11 cellular contexts compared by ENCODE assay signal in the genomic region with DNA sequence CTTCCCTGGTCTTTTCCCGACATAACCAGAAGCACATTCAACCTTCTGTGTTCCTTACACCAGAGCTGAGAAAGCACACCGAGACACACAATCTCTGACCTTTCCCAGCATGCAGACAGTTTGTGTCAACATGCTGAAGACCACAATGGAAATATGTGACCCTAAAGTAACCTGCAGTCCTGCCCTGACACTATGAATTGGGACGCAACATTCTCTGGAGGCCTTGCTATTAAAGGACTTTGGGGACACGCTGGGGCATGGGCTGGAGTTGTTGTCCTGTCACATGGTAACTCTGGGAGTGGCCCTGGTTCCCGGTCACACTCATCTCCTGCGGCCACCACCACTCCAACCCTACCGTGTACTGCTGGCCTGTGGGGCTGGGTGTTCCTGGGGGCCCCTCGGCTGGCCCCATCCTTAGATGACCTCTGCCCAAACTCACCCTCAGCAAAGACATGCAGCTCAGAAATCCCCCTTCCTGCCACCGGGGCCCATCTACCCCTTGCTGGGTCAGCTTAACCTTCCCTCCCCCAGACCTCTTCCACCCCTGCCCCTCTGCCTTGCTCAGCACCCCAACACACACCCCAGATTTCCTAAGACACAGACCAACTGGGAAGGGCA. TPM values are rescaled to one million over a fixed set of nuclear protein-coding genes. Genes with fewer than 3 reads are reported as not detected.
A peak's percentile ranks its signal among the peaks of the same experiment; 100 is the strongest.
DNase-seq lines count a peak whose midpoint lies in the region; ATAC-seq, FAIRE-seq and TF ChIP-seq lines count a peak whose summit lies in the region.
"Not testable (repeated sequence)": the region's sequence is repeated elsewhere in the genome, so short reads cannot be mapped to it uniquely, and the experiment has no call there.
"Had no signal": no experiment of that assay in that cellular context is flagged by ENCODE, and none has a peak within 500 bp of the region (broad histone marks: within the 10 kb centered on the region; RNA-seq: fewer than 3 reads in every experiment).

No MANE protein-coding gene starts in this region.

- not testable (repeated sequence) for TF ChIP-seq RAD21 in A549 (conservative IDR thresholded peaks at IDR 0.05 in 1 of 2, IDR thresholded peaks at IDR 0.05 in 1 of 2); HCT116 (IDR thresholded peaks at IDR 0.05; ENCODE audit: low read depth)

- not testable (repeated sequence) for H3K9ac ChIP-seq in HCT116 (ENCODE audit: low read length)

- RAD21 ChIA-PET in HCT116 (lab: Charles Lee; ENCODE audit: low non-redundant PET in 1 of 2, low total read pairs in 2 of 2, uncharacterized antibody in 2 of 2, unreplicated experiment in 2 of 2): not testable (repeated sequence)

- FAIRE-seq in A549 (lab: Jason Lieb, UNC): not testable (repeated sequence)

- not testable (repeated sequence) for H3K36me3 Mint-ChIP-seq in activated CD8-positive, alpha-beta T cell treated with anti-CD3 and anti-CD28 coated beads, Interleukin-2, amount 10 ng/mL, durations not matched to agents 7 days and 5 days (ENCODE audit: low read depth); activated naive CD8-positive, alpha-beta T cell treated with anti-CD3 and anti-CD28 coated beads, Interleukin-2, amount 10 ng/mL, durations not matched to agents 7 days and 5 days; dendritic cell treated with granulocyte-macrophage colony-stimulating factor and Interleukin-4, amounts not matched to agents 40 ng/mL and 50 ng/mL, for 4 days (ENCODE audit: low read depth); mesothelial cell of epicardium

- H3K79me2 ChIP-seq in HCT116 (ENCODE audit: insufficient read depth, low read length): not testable (repeated sequence)

- intact Hi-C loops in HCT116 (cut with micrococcal nuclease); dendritic cell treated with granulocyte-macrophage colony-stimulating factor and Interleukin-4, amounts not matched to agents 40 ng/mL and 50 ng/mL, for 4 days (cut with micrococcal nuclease); heart left ventricle (cut with DNase I); psoas muscle (cut with DNase I): not testable (repeated sequence)

- H3K9me2 ChIP-seq in HCT116 (ENCODE audit: insufficient read depth): not testable (repeated sequence)

- not testable (repeated sequence) for TF ChIP-seq CTCF in A549 (IDR thresholded peaks at IDR 0.05); HCT116 (IDR thresholded peaks at IDR 0.05 in 2 of 3, conservative IDR thresholded peaks at IDR 0.05 in 1 of 3; ENCODE audit: borderline replicate concordance in 1 of 3, insufficient read depth in 1 of 3, low read depth in 2 of 3, low read length in 2 of 3); heart left ventricle (IDR thresholded peaks at IDR 0.05); mesothelial cell of epicardium (IDR thresholded peaks at IDR 0.05; ENCODE audit: unreplicated experiment); psoas muscle (IDR thresholded peaks at IDR 0.05)

- peaks cover 16% of the 10 kb centered on the region for H3K4me1 Mint-ChIP-seq in activated CD8-positive, alpha-beta T cell treated with anti-CD3 and anti-CD28 coated beads, Interleukin-2, amount 10 ng/mL, durations not matched to agents 7 days and 5 days (ENCODE audit: low read depth)
- peaks cover 12% of the 10 kb centered on the region for H3K4me1 Mint-ChIP-seq in activated naive CD8-positive, alpha-beta T cell treated with anti-CD3 and anti-CD28 coated beads, Interleukin-2, amount 10 ng/mL, durations not matched to agents 7 days and 5 days
- peaks cover 19% of the 10 kb centered on the region for H3K4me1 Mint-ChIP-seq in dendritic cell treated with granulocyte-macrophage colony-stimulating factor and Interleukin-4, amounts not matched to agents 40 ng/mL and 50 ng/mL, for 4 days (ENCODE audit: low read depth)
- peaks cover 39% of the 10 kb centered on the region for H3K4me1 Mint-ChIP-seq in mesothelial cell of epicardium

- H3K27ac ChIP-seq in A549 (peak overlapping the region; percentile 86 to 96), heart left ventricle (peak overlapping the region in 2 of 12 donors; percentile 24 to 55), psoas muscle (peak overlapping the region; percentile 96)
- not testable (repeated sequence) for H3K27ac ChIP-seq in HCT116 (ENCODE audit: low read depth, low read length)

- H3K9me3 Mint-ChIP-seq in activated CD8-positive, alpha-beta T cell treated with anti-CD3 and anti-CD28 coated beads, Interleukin-2, amount 10 ng/mL, durations not matched to agents 7 days and 5 days (ENCODE audit: insufficient read depth); activated naive CD8-positive, alpha-beta T cell treated with anti-CD3 and anti-CD28 coated beads, Interleukin-2, amount 10 ng/mL, durations not matched to agents 7 days and 5 days; dendritic cell treated with granulocyte-macrophage colony-stimulating factor and Interleukin-4, amounts not matched to agents 40 ng/mL and 50 ng/mL, for 4 days; mesothelial cell of epicardium: not testable (repeated sequence)

- 30% methylated on average over 9 of the region's 9 CpGs for WGBS in A549 (ENCODE audit: missing lambda C conversion rate)
- 53 to 57% (median 54%) methylated on average over 9 of the region's 9 CpGs for WGBS in heart left ventricle, 4 donors
- 21 to 33% (median 28%) methylated on average over 7 to 9 of the region's 9 CpGs for WGBS in psoas muscle, 3 donors

- H3K27me3 Mint-ChIP-seq in activated CD8-positive, alpha-beta T cell treated with anti-CD3 and anti-CD28 coated beads, Interleukin-2, amount 10 ng/mL, durations not matched to agents 7 days and 5 days (ENCODE audit: low read depth); activated naive CD8-positive, alpha-beta T cell treated with anti-CD3 and anti-CD28 coated beads, Interleukin-2, amount 10 ng/mL, durations not matched to agents 7 days and 5 days; dendritic cell treated with granulocyte-macrophage colony-stimulating factor and Interleukin-4, amounts not matched to agents 40 ng/mL and 50 ng/mL, for 4 days; mesothelial cell of epicardium (ENCODE audit: low read depth): not testable (repeated sequence)

- H3K4me2 ChIP-seq in A549 (peak overlapping the region; percentile 47), HCT116 (ENCODE audit: low read length) (0 out of 2 replicates have a peak overlapping the region, but pooled peaks have one; percentile 7)

- H3K4me1 ChIP-seq in A549: peaks cover 82% of the 10 kb centered on the region
- peaks cover 43 to 66% of the 10 kb centered on the region in 2 experiments for H3K4me1 ChIP-seq in HCT116 (ENCODE audit: control insufficient read depth in 1 of 2, insufficient read depth in 2 of 2, low read length in 2 of 2)
- H3K4me1 ChIP-seq in heart left ventricle: peaks cover 0 to 17% (median 2%) of the 10 kb centered on the region in 12 donors
- peaks cover 67% of the 10 kb centered on the region for H3K4me1 ChIP-seq in psoas muscle

- H3K27me3 ChIP-seq in HCT116 (ENCODE audit: insufficient read depth, low read length); heart left ventricle; psoas muscle (ENCODE audit: insufficient read depth in 3 of 3, low read length in 2 of 3): not testable (repeated sequence)

- H3K4me3 Mint-ChIP-seq in activated CD8-positive, alpha-beta T cell treated with anti-CD3 and anti-CD28 coated beads, Interleukin-2, amount 10 ng/mL, durations not matched to agents 7 days and 5 days; activated naive CD8-positive, alpha-beta T cell treated with anti-CD3 and anti-CD28 coated beads, Interleukin-2, amount 10 ng/mL, durations not matched to agents 7 days and 5 days; dendritic cell treated with granulocyte-macrophage colony-stimulating factor and Interleukin-4, amounts not matched to agents 40 ng/mL and 50 ng/mL, for 4 days; mesothelial cell of epicardium: not testable (repeated sequence)

- H3K9me3 ChIP-seq in A549; HCT116 (ENCODE audit: control insufficient read depth in 1 of 2, insufficient read depth in 1 of 2, low read depth in 1 of 2, low read length in 2 of 2); heart left ventricle; psoas muscle: not testable (repeated sequence)

- peak overlapping the region; percentile 50 for H3K27ac Mint-ChIP-seq in activated CD8-positive, alpha-beta T cell treated with anti-CD3 and anti-CD28 coated beads, Interleukin-2, amount 10 ng/mL, durations not matched to agents 7 days and 5 days
- peak overlapping the region; percentile 26 for H3K27ac Mint-ChIP-seq in activated naive CD8-positive, alpha-beta T cell treated with anti-CD3 and anti-CD28 coated beads, Interleukin-2, amount 10 ng/mL, durations not matched to agents 7 days and 5 days
- peak overlapping the region; percentile 16 for H3K27ac Mint-ChIP-seq in dendritic cell treated with granulocyte-macrophage colony-stimulating factor and Interleukin-4, amounts not matched to agents 40 ng/mL and 50 ng/mL, for 4 days
- H3K27ac Mint-ChIP-seq in mesothelial cell of epicardium: peak overlapping the region; percentile 59

- not testable (repeated sequence) for TF ChIP-seq EP300 in A549 (IDR thresholded peaks at IDR 0.05)

- POLR2A ChIA-PET in A549 (lab: Yijun Ruan, JAX); HCT116 (lab: Charles Lee); activated naive CD8-positive, alpha-beta T cell treated with anti-CD3 and anti-CD28 coated beads, Interleukin-2, amount 10 ng/mL, durations not matched to agents 7 days and 5 days (lab: Charles Lee): not testable (repeated sequence)
- POLR2A ChIA-PET in activated CD8-positive, alpha-beta T cell treated with anti-CD3 and anti-CD28 coated beads, Interleukin-2, amount 10 ng/mL, durations not matched to agents 7 days and 5 days (lab: Charles Lee): interaction anchor here (0.5 to 1.0 kb wide), 2 partner anchors 10 to 23 kb away, joined by 3 read pairs; no protein-coding TSS in a partner anchor

- peak in 1 of 2 experiments; percentile 64 for DNase-seq in A549 (ENCODE audit: low read depth in 1 of 2, low spot score in 1 of 2)
- DNase-seq in HCT116 (ENCODE audit: low read depth, low spot score); activated CD8-positive, alpha-beta T cell treated with anti-CD3 and anti-CD28 coated beads, Interleukin-2, amount 10 ng/mL, durations not matched to agents 7 days and 5 days; activated naive CD8-positive, alpha-beta T cell treated with anti-CD3 and anti-CD28 coated beads, Interleukin-2, amount 10 ng/mL, durations not matched to agents 7 days and 5 days; heart left ventricle; mesothelial cell of epicardium (ENCODE audit: low spot score in 2 of 2, unreplicated experiment in 2 of 2); psoas muscle: not testable (repeated sequence)

- ATAC-seq in A549; HCT116; activated naive CD8-positive, alpha-beta T cell treated with anti-CD3 and anti-CD28 coated beads, Interleukin-2, amount 10 ng/mL, durations not matched to agents 7 days and 5 days (ENCODE audit: low read depth): not testable (repeated sequence)
- ATAC-seq in activated CD8-positive, alpha-beta T cell treated with anti-CD3 and anti-CD28 coated beads, Interleukin-2, amount 10 ng/mL, durations not matched to agents 7 days and 5 days: peak; percentile 23
- ATAC-seq in heart left ventricle: peak; percentile 34 to 62 (median 52)
- ATAC-seq in psoas muscle: peak; percentile 11 to 48 (median 32)

- H3K36me3 ChIP-seq in HCT116 (ENCODE audit: control insufficient read depth in 1 of 2, insufficient read depth in 2 of 2, low read length in 2 of 2); heart left ventricle; psoas muscle (ENCODE audit: insufficient read depth in 1 of 2, low read depth in 1 of 2): not testable (repeated sequence)

- H3K4me3 ChIP-seq in A549; HCT116 (replicated peaks in 1 of 2; ENCODE audit: low read depth in 1 of 2, low read length in 2 of 2); heart left ventricle; psoas muscle: not testable (repeated sequence)

- not testable (repeated sequence) for BruUV-seq in HCT116 (replicated peaks; lab: Mats Ljungman, UMichigan)

- not testable (repeated sequence) for H4K20me1 ChIP-seq in HCT116 (ENCODE audit: insufficient read depth)

- not testable (repeated sequence) for H2AFZ ChIP-seq in HCT116 (ENCODE audit: low read depth, low read length, poor library complexity, severe bottlenecking)

- TF ChIP-seq POLR2A in A549 (IDR thresholded peaks at IDR 0.05; ENCODE audit: low read length); HCT116 (IDR thresholded peaks at IDR 0.05; ENCODE audit: borderline replicate concordance, extremely low read depth, insufficient read depth, insufficient read length); heart left ventricle (IDR thresholded peaks at IDR 0.05): not testable (repeated sequence)

- CTCF ChIA-PET in A549 (lab: Yijun Ruan, JAX); HCT116 (lab: Charles Lee); activated CD8-positive, alpha-beta T cell treated with anti-CD3 and anti-CD28 coated beads, Interleukin-2, amount 10 ng/mL, durations not matched to agents 7 days and 5 days (lab: Charles Lee): not testable (repeated sequence)

RNA-seq across cellular contexts. Expression of gene PVRIG, which starts 25.3 kb away (rescaled TPM):
- polyA plus RNA-seq in A549 (2011; rRNA removed) (not detected in 2 replicates), A549 (2017; fragmentation: RNase III; extraction: RNeasy Plus Mini Kit Qiagen cat#74134 plus additional on column Dnase treatment) (not detected in 3 replicates), heart left ventricle (under 1 TPM; 0.08 to 0.11 TPM), psoas muscle (under 1 TPM; 0.05 to 0.14 (median 0.06) TPM)
- not detected in 2 replicates for polyA plus RNA-seq in A549 (2012; cell fraction: cytosol; rRNA removed)
- polyA plus RNA-seq in A549 (2012; cell fraction: nucleus; rRNA removed): 0.07 and 0.10 TPM in 2 replicates
- not detected in 2 replicates for polyA minus RNA-seq in A549 (2011; rRNA and poly(A)+ RNA removed)
- total RNA-seq in HCT116 (2021; ENCODE audit: unreplicated experiment) (0.30 TPM), heart left ventricle (1 to 10 TPM in 1 of 9 donors, under 1 TPM in 2, not detected in 6; 0.63 to 2.7 (median 0.97) TPM), mesothelial cell of epicardium (not detected in 3 replicates), psoas muscle (under 1 TPM in 1 of 4 donors, not detected in 3; 0.61 TPM)
- 0.16 and 0.69 TPM in 2 replicates for polyA plus RNA-seq in HCT116 (2012)
- total RNA-seq in activated CD8-positive, alpha-beta T cell treated with anti-CD3 and anti-CD28 coated beads, Interleukin-2, amount 10 ng/mL, durations not matched to agents 7 days and 5 days: 10 to 100 TPM; 61.6 to 64.8 TPM
- total RNA-seq in activated naive CD8-positive, alpha-beta T cell treated with anti-CD3 and anti-CD28 coated beads, Interleukin-2, amount 10 ng/mL, durations not matched to agents 7 days and 5 days: 10 to 100 TPM; 86.1 to 86.2 TPM
- total RNA-seq: HT-29, LHCN-M2 had no signal
- polyA plus RNA-seq: BJ had no signal

Comparison
In these comparisons a context has a peak if more than half of its experiments do, and no peak if none do; other contexts are left out.
1. RNA of gene PVRIG, which starts 25.3 kb away (total RNA-seq): 86.1 to 86.2 TPM in activated naive CD8-positive, alpha-beta T cell treated with anti-CD3 and anti-CD28 coated beads, Interleukin-2, amount 10 ng/mL, durations not matched to agents 7 days and 5 days and 61.6 to 64.8 TPM in activated CD8-positive, alpha-beta T cell treated with anti-CD3 and anti-CD28 coated beads, Interleukin-2, amount 10 ng/mL, durations not matched to agents 7 days and 5 days; 0.30 TPM in HCT116 (single experiment), 0.61 TPM in psoas muscle, 0.63 to 2.7 TPM in heart left ventricle and not detected in mesothelial cell of epicardium; every median in the first group is over 10 times any median in the second.
2. Peak in every context shown above with its lines, with median percentiles within 50 percentile points of each other: H3K27ac Mint-ChIP-seq.